Comparison of ENCODE assay signal across 22 cellular contexts in genomic region chr20:19019734-19020364, GRCh38.
DNase-seq lines count a peak whose midpoint lies in the region; ATAC-seq and TF ChIP-seq lines count a peak whose summit lies in the region.
"Had no signal": no experiment of that assay in that cellular context is flagged by ENCODE, and none has a peak within 500 bp of the region (broad histone marks: within the 10 kb centered on the region; RNA-seq: fewer than 3 reads in every experiment).

No MANE protein-coding gene starts in this region.

- H3K14ac ChIP-seq in H9 (ENCODE audit: insufficient read depth, low read length): no peak overlapping the region

- no peak overlapping the region for H2AK5ac ChIP-seq in H9 (ENCODE audit: insufficient read length, low read length)
- no peak overlapping the region for H2AK5ac ChIP-seq in mesendoderm (ENCODE audit: low read length)

- H3K27ac Mint-ChIP-seq in H9: no peak overlapping the region
- no peak overlapping the region for H3K27ac Mint-ChIP-seq in osteocyte (ENCODE audit: unreplicated experiment)
- H3K27ac Mint-ChIP-seq in activated CD4-positive, alpha-beta memory T cell treated with anti-CD3 and anti-CD28 coated beads for 36 hours: no peak overlapping the region
- H3K27ac Mint-ChIP-seq: activated CD4-positive, alpha-beta T cell treated with anti-CD3 and anti-CD28 coated beads, Interleukin-2, amount 10 ng/mL, durations not matched to agents 7 days and 5 days; activated naive CD4-positive, alpha-beta T cell treated with anti-CD3 and anti-CD28 coated beads, Interleukin-2, amount 50 U/mL, for 24 hours; activated T-helper 17 cell treated with anti-CD3 and anti-CD28 coated beads, Interleukin-2, amount 50 U/mL, for 72 hours; T-helper 2 cell treated with Interferon-gamma antibody and Interleukin-4, amounts not matched to agents 5 μg/mL and 100 μg/mL, for 36 hours had no signal

- no peaks in the 10 kb centered on the region for H3K4me1 ChIP-seq in DND-41 (ENCODE audit: insufficient read depth, low read length)
- H3K4me1 ChIP-seq in H9 (ENCODE audit: insufficient read depth, low read length): no peaks in the 10 kb centered on the region
- peaks cover 6% of the 10 kb centered on the region for H3K4me1 ChIP-seq in mesendoderm (ENCODE audit: control insufficient read depth, low read depth, low read length)
- H3K4me1 ChIP-seq: prostate gland, upper lobe of right lung had no signal

- H3K4me3 Mint-ChIP-seq in H9 (no peak overlapping the region), osteocyte (ENCODE audit: unreplicated experiment) (no peak overlapping the region)
- no peak overlapping the region for H3K4me3 Mint-ChIP-seq in activated CD4-positive, alpha-beta memory T cell treated with anti-CD3 and anti-CD28 coated beads for 36 hours
- H3K4me3 Mint-ChIP-seq: activated CD4-positive, alpha-beta T cell treated with anti-CD3 and anti-CD28 coated beads, Interleukin-2, amount 10 ng/mL, durations not matched to agents 7 days and 5 days; activated naive CD4-positive, alpha-beta T cell treated with anti-CD3 and anti-CD28 coated beads, Interleukin-2, amount 50 U/mL, for 24 hours; activated T-helper 17 cell treated with anti-CD3 and anti-CD28 coated beads, Interleukin-2, amount 50 U/mL, for 72 hours; nephron; T-helper 2 cell treated with Interferon-gamma antibody and Interleukin-4, amounts not matched to agents 5 μg/mL and 100 μg/mL, for 36 hours had no signal

- H3K23ac ChIP-seq in H9 (ENCODE audit: insufficient read length, low read depth, low read length) (no peak overlapping the region), mesendoderm (ENCODE audit: low read length) (no peak overlapping the region)

- no peak overlapping the region for H2BK15ac ChIP-seq in H9 (ENCODE audit: low read depth, low read length)
- no peak overlapping the region for H2BK15ac ChIP-seq in mesendoderm (replicated peaks; ENCODE audit: low read depth)

- H4K20me1 ChIP-seq in DND-41 (ENCODE audit: insufficient read depth, low read length) (no peaks in the 10 kb centered on the region), H9 (ENCODE audit: control insufficient read depth, insufficient read depth, insufficient read length) (no peaks in the 10 kb centered on the region)
- H4K20me1 ChIP-seq: BLaER1 had no signal

- H2AFZ ChIP-seq in DND-41 (ENCODE audit: low read depth, low read length) (no peak overlapping the region), H9 (ENCODE audit: low read length) (no peak overlapping the region)

- no peaks in the 10 kb centered on the region for H3K27me3 Mint-ChIP-seq in H9 (ENCODE audit: low read depth)
- no peaks in the 10 kb centered on the region for H3K27me3 Mint-ChIP-seq in osteocyte (ENCODE audit: unreplicated experiment)
- no peaks in the 10 kb centered on the region for H3K27me3 Mint-ChIP-seq in activated CD4-positive, alpha-beta memory T cell treated with anti-CD3 and anti-CD28 coated beads for 36 hours
- H3K27me3 Mint-ChIP-seq: activated CD4-positive, alpha-beta T cell treated with anti-CD3 and anti-CD28 coated beads, Interleukin-2, amount 10 ng/mL, durations not matched to agents 7 days and 5 days had no signal

- H3T11ph ChIP-seq in H9 (ENCODE audit: low read length): no peak overlapping the region

- CTCF ChIA-PET in activated CD4-positive, alpha-beta memory T cell treated with anti-CD3 and anti-CD28 coated beads for 36 hours (lab: Charles Lee): no interaction called here

- no peaks in the 10 kb centered on the region for H3K79me1 ChIP-seq in H9 (ENCODE audit: insufficient read depth, low read depth, low read length, poor library complexity, severe bottlenecking)
- no peaks in the 10 kb centered on the region for H3K79me1 ChIP-seq in mesendoderm (ENCODE audit: low read length)

- no peak overlapping the region for H3K4ac ChIP-seq in H9 (ENCODE audit: low read depth, low read length)
- no peak overlapping the region for H3K4ac ChIP-seq in mesendoderm (ENCODE audit: low read depth, low read length)

- ATAC-seq in DND-41 (ENCODE audit: insufficient read depth, low read depth) (no peak), sciatic nerve (no peak)
- ATAC-seq: activated T-helper 17 cell treated with anti-CD3 and anti-CD28 coated beads, Interleukin-2, amount 50 U/mL, for 72 hours; gastroesophageal sphincter; K562; upper lobe of right lung had no signal

- H3K27ac ChIP-seq in DND-41 (ENCODE audit: low read length) (no peak overlapping the region), H9 (ENCODE audit: insufficient read length, low read depth, low read length) (no peak overlapping the region), mesendoderm (ENCODE audit: low read depth, low read length) (no peak overlapping the region)
- H3K27ac ChIP-seq: BLaER1, cardiac muscle cell, coronary artery, gastroesophageal sphincter, prostate gland, upper lobe of right lung had no signal

- H2BK120ac ChIP-seq in H9 (ENCODE audit: low read depth, low read length, poor library complexity, severe bottlenecking): no peak overlapping the region
- no peak overlapping the region for H2BK120ac ChIP-seq in mesendoderm (ENCODE audit: low read depth, low read length)

- H2BK20ac ChIP-seq in H9 (ENCODE audit: low read depth, low read length, poor library complexity, severe bottlenecking): no peak overlapping the region

- intact Hi-C loops in sciatic nerve (cut with DNase I): no loop called here
- intact Hi-C loops in activated CD4-positive, alpha-beta memory T cell treated with anti-CD3 and anti-CD28 coated beads for 36 hours (cut with micrococcal nuclease): no loop called here

- DNase-seq in DND-41: no peak
- no peak for DNase-seq in H9
- DNase-seq in ecto neural progenitor cell (ENCODE audit: low spot score): peak; percentile 25
- DNase-seq in osteocyte (ENCODE audit: extremely low spot score, unreplicated experiment): peak; percentile 73
- DNase-seq in sciatic nerve (ENCODE audit: low spot score): no peak
- no peak for DNase-seq in activated CD4-positive, alpha-beta memory T cell treated with anti-CD3 and anti-CD28 coated beads for 36 hours
- no peak for DNase-seq in mesendoderm
- DNase-seq: activated CD4-positive, alpha-beta T cell treated with anti-CD3 and anti-CD28 coated beads, Interleukin-2, amount 10 ng/mL, durations not matched to agents 7 days and 5 days; NCI-H146; NCI-H2171; NCI-H510A treated with DMSO at 0.1 percent for 48 hours; upper lobe of right lung had no signal

- H3K9me3 Mint-ChIP-seq in H9 (no peaks in the 10 kb centered on the region), osteocyte (ENCODE audit: unreplicated experiment) (peaks cover 9% of the 10 kb centered on the region)
- H3K9me3 Mint-ChIP-seq in activated CD4-positive, alpha-beta memory T cell treated with anti-CD3 and anti-CD28 coated beads for 36 hours: no peaks in the 10 kb centered on the region
- H3K9me3 Mint-ChIP-seq: activated CD4-positive, alpha-beta T cell treated with anti-CD3 and anti-CD28 coated beads, Interleukin-2, amount 10 ng/mL, durations not matched to agents 7 days and 5 days; activated naive CD4-positive, alpha-beta T cell treated with anti-CD3 and anti-CD28 coated beads, Interleukin-2, amount 50 U/mL, for 24 hours; activated T-helper 17 cell treated with anti-CD3 and anti-CD28 coated beads, Interleukin-2, amount 50 U/mL, for 72 hours; nephron; T-helper 2 cell treated with Interferon-gamma antibody and Interleukin-4, amounts not matched to agents 5 μg/mL and 100 μg/mL, for 36 hours had no signal

- H2BK5ac ChIP-seq in H9 (ENCODE audit: insufficient read length, low read length): no peak overlapping the region
- H2BK5ac ChIP-seq in mesendoderm (ENCODE audit: low read length): no peak overlapping the region

- H3K23me2 ChIP-seq in H9 (ENCODE audit: insufficient read length, low read depth, low read length, poor library complexity, severe bottlenecking): no peaks in the 10 kb centered on the region

- no peak overlapping the region for H3K4me3 ChIP-seq in DND-41 (ENCODE audit: low read depth in 1 of 2, low read length in 2 of 2)
- H3K4me3 ChIP-seq in mesendoderm (ENCODE audit: low read length): no peak overlapping the region
- H3K4me3 ChIP-seq: BLaER1, cardiac muscle cell, coronary artery, gastroesophageal sphincter, K562, prostate gland, upper lobe of right lung had no signal

- H3K36me3 ChIP-seq in DND-41 (ENCODE audit: insufficient read depth, low read length) (no peaks in the 10 kb centered on the region), mesendoderm (ENCODE audit: control insufficient read depth, insufficient read depth, low read length) (no peaks in the 10 kb centered on the region)
- H3K36me3 ChIP-seq: BLaER1, cardiac muscle cell, gastroesophageal sphincter, prostate gland, upper lobe of right lung had no signal

- H3K4me1 Mint-ChIP-seq in H9 (peaks cover 7 to 10% of the 10 kb centered on the region in 2 experiments), osteocyte (ENCODE audit: unreplicated experiment) (no peaks in the 10 kb centered on the region)
- H3K4me1 Mint-ChIP-seq in activated CD4-positive, alpha-beta memory T cell treated with anti-CD3 and anti-CD28 coated beads for 36 hours (ENCODE audit: low read depth): no peaks in the 10 kb centered on the region
- H3K4me1 Mint-ChIP-seq: activated CD4-positive, alpha-beta T cell treated with anti-CD3 and anti-CD28 coated beads, Interleukin-2, amount 10 ng/mL, durations not matched to agents 7 days and 5 days; activated naive CD4-positive, alpha-beta T cell treated with anti-CD3 and anti-CD28 coated beads, Interleukin-2, amount 50 U/mL, for 24 hours; activated T-helper 17 cell treated with anti-CD3 and anti-CD28 coated beads, Interleukin-2, amount 50 U/mL, for 72 hours had no signal

- no peaks in the 10 kb centered on the region for H3K9me3 ChIP-seq in DND-41 (ENCODE audit: insufficient read depth, low read length, severe bottlenecking)
- H3K9me3 ChIP-seq in H9 (ENCODE audit: control insufficient read depth, low read depth, low read length): no peaks in the 10 kb centered on the region
- H3K9me3 ChIP-seq: BLaER1, gastroesophageal sphincter, prostate gland, upper lobe of right lung had no signal

- H4K5ac ChIP-seq in H9 (ENCODE audit: insufficient read length, low read depth, low read length): no peak overlapping the region
- H4K5ac ChIP-seq in mesendoderm (ENCODE audit: low read length): no peak overlapping the region

- POLR2A ChIA-PET in activated CD4-positive, alpha-beta memory T cell treated with anti-CD3 and anti-CD28 coated beads for 36 hours (lab: Charles Lee): no interaction called here

- no peak overlapping the region for H2BK12ac ChIP-seq in H9 (ENCODE audit: insufficient read length, low read depth, low read length)

- H4K8ac ChIP-seq in H9 (replicated peaks; ENCODE audit: insufficient read length, low read depth, low read length) (no peak overlapping the region), mesendoderm (ENCODE audit: low read depth, low read length) (no peak overlapping the region)

- no CpG with 5 or more reads among the region's 5 CpGs for WGBS in H9 (ENCODE audit: extremely low coverage, insufficient read length, low lambda C conversion rate)
- no CpG with 5 or more reads among the region's 5 CpGs for WGBS in mesendoderm (ENCODE audit: extremely low coverage, insufficient coverage, low lambda C conversion rate)

- H3K27me3 ChIP-seq in DND-41 (ENCODE audit: insufficient read depth, low read length, poor library complexity) (peaks cover 3% of the 10 kb centered on the region), H9 (ENCODE audit: insufficient read depth, low read length) (no peaks in the 10 kb centered on the region), mesendoderm (ENCODE audit: insufficient read depth, low read length, poor library complexity) (no peaks in the 10 kb centered on the region)
- H3K27me3 ChIP-seq: BLaER1, cardiac muscle cell, gastroesophageal sphincter, upper lobe of right lung had no signal

- no peak overlapping the region for H3K9ac ChIP-seq in DND-41 (ENCODE audit: low read depth, low read length)
- H3K9ac ChIP-seq in H9 (ENCODE audit: extremely low read depth, insufficient read length, low read length): no peak overlapping the region
- no peak overlapping the region for H3K9ac ChIP-seq in mesendoderm (ENCODE audit: low read length)
- H3K9ac ChIP-seq: BLaER1 had no signal

- H3K4me2 ChIP-seq in DND-41 (ENCODE audit: insufficient read depth, low read length): no peak overlapping the region
- no peak overlapping the region for H3K4me2 ChIP-seq in H9 (ENCODE audit: insufficient read depth, insufficient read length, low read length)
- no peak overlapping the region for H3K4me2 ChIP-seq in mesendoderm (ENCODE audit: low read length)
- H3K4me2 ChIP-seq: BLaER1 had no signal

- H3K18ac ChIP-seq in H9 (ENCODE audit: insufficient read length, low read depth, low read length) (no peak overlapping the region), mesendoderm (ENCODE audit: low read length) (no peak overlapping the region)

- H3K79me2 ChIP-seq in DND-41 (ENCODE audit: insufficient read depth, low read length) (no peaks in the 10 kb centered on the region), H9 (ENCODE audit: insufficient read depth, low read length) (no peaks in the 10 kb centered on the region), mesendoderm (ENCODE audit: control insufficient read depth, insufficient read depth, low read length) (no peaks in the 10 kb centered on the region)

- no peak overlapping the region for H4K91ac ChIP-seq in H9 (ENCODE audit: insufficient read length, low read depth, low read length)

- TF ChIP-seq CTCF in DND-41 (IDR thresholded peaks at IDR 0.05; ENCODE audit: borderline replicate concordance, extremely low read depth, low read length, poor library complexity, severe bottlenecking) (peak; percentile 21), H9 (conservative IDR thresholded peaks at IDR 0.05) (peak; percentile 41; the same call in 2 of the 3 replicates), osteocyte (IDR thresholded peaks at IDR 0.05) (no peak)

- H3K36me3 Mint-ChIP-seq in H9 (ENCODE audit: insufficient read depth in 1 of 3, low read depth in 3 of 3) (no peaks in the 10 kb centered on the region), osteocyte (ENCODE audit: unreplicated experiment) (no peaks in the 10 kb centered on the region)
- H3K36me3 Mint-ChIP-seq in activated CD4-positive, alpha-beta memory T cell treated with anti-CD3 and anti-CD28 coated beads for 36 hours: no peaks in the 10 kb centered on the region
- H3K36me3 Mint-ChIP-seq: activated naive CD4-positive, alpha-beta T cell treated with anti-CD3 and anti-CD28 coated beads, Interleukin-2, amount 50 U/mL, for 24 hours had no signal

- no peak overlapping the region for H3K56ac ChIP-seq in H9 (ENCODE audit: insufficient read length, low read depth, low read length)
- H3K56ac ChIP-seq in mesendoderm (ENCODE audit: low read length): no peak overlapping the region

Comparison
In these comparisons a context has a peak if more than half of its experiments do, and no peak if none do; other contexts are left out.
1. DNase-seq: peak in ecto neural progenitor cell (single experiment) and osteocyte (single experiment); none in DND-41 (single experiment), H9 (single experiment), sciatic nerve (single experiment), activated CD4-positive, alpha-beta memory T cell treated with anti-CD3 and anti-CD28 coated beads for 36 hours (single experiment) and mesendoderm (single experiment).